Comparison of ENCODE assay signal across 21 cellular contexts in genomic region chr1:160584784-160585183, GRCh38. TPM values are rescaled to one million over a fixed set of nuclear protein-coding genes. Genes with fewer than 3 reads are reported as not detected.
DNase-seq lines count a peak whose midpoint lies in the region; ATAC-seq, FAIRE-seq and TF ChIP-seq lines count a peak whose summit lies in the region.
"Had no signal": no experiment of that assay in that cellular context is flagged by ENCODE, and none has a peak within 500 bp of the region (broad histone marks: within the 10 kb centered on the region; RNA-seq: fewer than 3 reads in every experiment).

No MANE protein-coding gene starts in this region.

- no peaks in the 10 kb centered on the region for H3K36me3 ChIP-seq in GM12878 (ENCODE audit: control insufficient read depth in 2 of 2, insufficient read depth in 2 of 2, low read length in 1 of 2)
- H3K36me3 ChIP-seq in small intestine (ENCODE audit: control insufficient read depth in 2 of 2, insufficient read depth in 2 of 2, low read length in 2 of 2) = no peaks in the 10 kb centered on the region
- H3K36me3 ChIP-seq in SK-N-SH (replicated peaks in 1 of 2; ENCODE audit: control insufficient read depth in 1 of 2, insufficient read depth in 2 of 2, low read length in 1 of 2) = no peaks in the 10 kb centered on the region
- H3K36me3 ChIP-seq: Peyer's patch had no signal

- no peaks in the 10 kb centered on the region for H3F3A ChIP-seq in SK-N-SH (replicated peaks; ENCODE audit: insufficient read depth)

- no peaks in the 10 kb centered on the region for H3K79me2 ChIP-seq in GM12878 (ENCODE audit: control insufficient read depth, insufficient read depth, low read length)
- no peaks in the 10 kb centered on the region for H3K79me2 ChIP-seq in SK-N-SH (ENCODE audit: insufficient read depth)

- 95% methylated on average over 1 of the region's 1 CpG for WGBS in GM12878 (ENCODE audit: insufficient coverage, insufficient replicate concordance, low lambda C conversion rate, missing lambda C conversion rate)
- 25 to 50% (median 38%) methylated on average over 1 of the region's 1 CpG for WGBS in small intestine, 3 donors
- 6% methylated on average over 1 of the region's 1 CpG for WGBS in SK-N-SH (ENCODE audit: low lambda C conversion rate)

- no peak overlapping the region for H2AFZ ChIP-seq in GM12878 (ENCODE audit: control insufficient read depth, low read depth, low read length)
- no peak overlapping the region for H2AFZ ChIP-seq in SK-N-SH (ENCODE audit: low read depth)

- H3K9ac ChIP-seq in GM12878 (ENCODE audit: control insufficient read depth, insufficient read depth, low read length) (no peak overlapping the region), SK-N-SH (no peak overlapping the region)
- H3K9ac ChIP-seq: KMS-11 had no signal

- H3K27me3 Mint-ChIP-seq in activated CD4-positive, alpha-beta memory T cell treated with anti-CD3 and anti-CD28 coated beads for 36 hours = no peaks in the 10 kb centered on the region
- H3K27me3 Mint-ChIP-seq in activated CD4-positive, alpha-beta memory T cell treated with anti-CD3 and anti-CD28 coated beads, Interleukin-2, amount 10 ng/mL, durations not matched to agents 7 days and 5 days = no peaks in the 10 kb centered on the region

- no peak overlapping the region for H3K4me2 ChIP-seq in GM12878 (ENCODE audit: control insufficient read depth, insufficient read depth)
- H3K4me2 ChIP-seq in SK-N-SH = no peak overlapping the region
- H3K4me2 ChIP-seq: KMS-11 had no signal

- H3K9me3 ChIP-seq in GM12878 (replicated peaks; ENCODE audit: control insufficient read depth, insufficient read depth, low read length) (no peaks in the 10 kb centered on the region), small intestine (ENCODE audit: control insufficient read depth, low read depth) (no peaks in the 10 kb centered on the region), SK-N-SH (no peaks in the 10 kb centered on the region)
- H3K9me3 ChIP-seq: Peyer's patch had no signal

- no peak for TF ChIP-seq CTCF in GM12878 (IDR thresholded peaks at IDR 0.05 in 2 of 3, conservative IDR thresholded peaks at IDR 0.05 in 1 of 3; ENCODE audit: control insufficient read depth in 2 of 3, extremely low read depth in 1 of 3, insufficient read depth in 1 of 3, low read depth in 3 of 3, low read length in 3 of 3)
- TF ChIP-seq CTCF in SK-N-SH (IDR thresholded peaks at IDR 0.05) = no peak

- SMC1A ChIA-PET in GM12878 (lab: Charles Lee; ENCODE audit: uncharacterized antibody, unreplicated experiment) = interaction anchor here (0.7 to 3.9 kb wide), 14 partner anchors 9 to 158 kb away, joined by 3 to 28 read pairs (median 4); no protein-coding TSS in a partner anchor

- no TSS peak for BruUV-seq in GM12878 (replicated peaks; lab: Mats Ljungman, UMichigan)

- no peaks in the 10 kb centered on the region for H3K9me2 ChIP-seq in SK-N-SH

- FAIRE-seq in GM18507 (lab: Jason Lieb, UNC) = peak; percentile 76
- FAIRE-seq in GM12878 (lab: Jason Lieb, UNC) = no peak
- no peak for FAIRE-seq in small intestine (lab: Jason Lieb, UNC)

- peak overlapping the region; percentile 57 for H3K27ac Mint-ChIP-seq in activated CD4-positive, alpha-beta memory T cell treated with anti-CD3 and anti-CD28 coated beads for 36 hours
- H3K27ac Mint-ChIP-seq in activated CD4-positive, alpha-beta memory T cell treated with anti-CD3 and anti-CD28 coated beads, Interleukin-2, amount 10 ng/mL, durations not matched to agents 7 days and 5 days = no peak overlapping the region

- peaks cover 14% of the 10 kb centered on the region for H3K36me3 Mint-ChIP-seq in activated CD4-positive, alpha-beta memory T cell treated with anti-CD3 and anti-CD28 coated beads for 36 hours
- H3K36me3 Mint-ChIP-seq in activated CD4-positive, alpha-beta memory T cell treated with anti-CD3 and anti-CD28 coated beads, Interleukin-2, amount 10 ng/mL, durations not matched to agents 7 days and 5 days (ENCODE audit: low read depth) = peaks cover 19% of the 10 kb centered on the region

- H3K27ac ChIP-seq in GM12878 (ENCODE audit: control insufficient read depth, insufficient read depth) (no peak overlapping the region), small intestine (ENCODE audit: low read depth in 1 of 2, low read length in 1 of 2) (no peak overlapping the region), SK-N-SH (ENCODE audit: low read depth in 2 of 2, low read length in 1 of 2) (no peak overlapping the region)
- H3K27ac ChIP-seq: KMS-11, Peyer's patch had no signal

- peaks cover 53% of the 10 kb centered on the region for H3K4me1 Mint-ChIP-seq in activated CD4-positive, alpha-beta memory T cell treated with anti-CD3 and anti-CD28 coated beads for 36 hours (ENCODE audit: low read depth)
- peaks cover 26% of the 10 kb centered on the region for H3K4me1 Mint-ChIP-seq in activated CD4-positive, alpha-beta memory T cell treated with anti-CD3 and anti-CD28 coated beads, Interleukin-2, amount 10 ng/mL, durations not matched to agents 7 days and 5 days

- intact Hi-C loops in activated CD4-positive, alpha-beta memory T cell treated with anti-CD3 and anti-CD28 coated beads for 36 hours (cut with micrococcal nuclease) = no loop called here
- intact Hi-C loops in GM12878 (cut with micrococcal nuclease; ENCODE audit: unreplicated experiment) = no loop called here

- no peak for DNase-seq in activated CD4-positive, alpha-beta memory T cell treated with anti-CD3 and anti-CD28 coated beads for 36 hours
- DNase-seq in activated CD4-positive, alpha-beta memory T cell treated with anti-CD3 and anti-CD28 coated beads, Interleukin-2, amount 10 ng/mL, durations not matched to agents 7 days and 5 days = no peak
- DNase-seq in GM18507 (ENCODE audit: extremely low spot score, insufficient read length, low read depth) (no peak), GM12878 (ENCODE audit: low read depth, low spot score) (no peak), small intestine (peak; percentile 69), SK-N-SH (no peak), DMS 273 treated with DMSO at 0.1 percent for 48 hours (lab: John Stamatoyannopoulos, UW) (no peak), NCI-H2227 (lab: John Stamatoyannopoulos, UW; ENCODE audit: unreplicated experiment) (no peak)
- DNase-seq: C1 segment of cervical spinal cord, DMS53, GOT3, NCI-H1436 treated with DMSO at 0.1 percent for 48 hours, NCI-H2029 treated with DMSO at 0.1 percent for 48 hours, NCI-H2171 treated with DMSO at 0.1 percent for 48 hours, NCI-H774, Peyer's patch had no signal

- H3K4me1 ChIP-seq in GM12878 (ENCODE audit: control insufficient read depth, insufficient read depth, low read length) (peaks cover 4% of the 10 kb centered on the region; the same call in 1 of the 2 replicates), small intestine (ENCODE audit: control insufficient read depth in 2 of 2, insufficient read depth in 1 of 2, low read depth in 1 of 2, low read length in 1 of 2) (no peaks in the 10 kb centered on the region), SK-N-SH (ENCODE audit: control insufficient read depth in 1 of 2, insufficient read depth in 2 of 2, low read depth in 1 of 2, low read length in 1 of 2) (no peaks in the 10 kb centered on the region)

- H3K9me3 Mint-ChIP-seq in activated CD4-positive, alpha-beta memory T cell treated with anti-CD3 and anti-CD28 coated beads for 36 hours = peaks cover 13% of the 10 kb centered on the region
- H3K9me3 Mint-ChIP-seq in activated CD4-positive, alpha-beta memory T cell treated with anti-CD3 and anti-CD28 coated beads, Interleukin-2, amount 10 ng/mL, durations not matched to agents 7 days and 5 days = peaks cover 5% of the 10 kb centered on the region

- in situ Hi-C loops in GM12878 (cut with MboI) = no loop called here

- H3K27me3 ChIP-seq in GM12878 (replicated peaks in 1 of 2; ENCODE audit: control insufficient read depth in 2 of 2, insufficient read depth in 2 of 2, low read length in 1 of 2) = no peaks in the 10 kb centered on the region
- H3K27me3 ChIP-seq in small intestine (ENCODE audit: control insufficient read depth in 2 of 2, insufficient read depth in 2 of 2, low read length in 2 of 2) = no peaks in the 10 kb centered on the region
- H3K27me3 ChIP-seq in SK-N-SH (ENCODE audit: insufficient read depth) = peaks cover 5% of the 10 kb centered on the region; the same call in 1 of the 2 replicates
- H3K27me3 ChIP-seq: Peyer's patch had no signal

- ATAC-seq in GM12878 = peak; percentile 49
- ATAC-seq: Right ventricle myocardium inferior had no signal

- H3K4me3 ChIP-seq in GM12878 (no peak overlapping the region), small intestine (ENCODE audit: low read depth in 1 of 2, low read length in 2 of 2) (no peak overlapping the region), SK-N-SH (ENCODE audit: low read depth in 2 of 2, low read length in 1 of 2) (no peak overlapping the region)
- H3K4me3 ChIP-seq: Peyer's patch had no signal

- TF ChIP-seq RAD21 in GM12878 (IDR thresholded peaks at IDR 0.05; ENCODE audit: insufficient read depth, low read depth, low read length) (no peak), SK-N-SH (IDR thresholded peaks at IDR 0.05; ENCODE audit: low read length) (no peak)

- TF ChIP-seq EP300 in GM12878 (IDR thresholded peaks at IDR 0.05; ENCODE audit: borderline replicate concordance in 1 of 2, control insufficient read depth in 1 of 2, low read depth in 2 of 2, low read length in 2 of 2) (no peak), SK-N-SH (IDR thresholded peaks at IDR 0.05; ENCODE audit: borderline replicate concordance in 1 of 2, low read depth in 1 of 2, low read length in 1 of 2) (no peak)

- no peaks in the 10 kb centered on the region for H4K20me1 ChIP-seq in GM12878 (ENCODE audit: control insufficient read depth, insufficient read depth)
- no peaks in the 10 kb centered on the region for H4K20me1 ChIP-seq in SK-N-SH (ENCODE audit: insufficient read depth)

- POLR2A ChIA-PET in activated CD4-positive, alpha-beta memory T cell treated with anti-CD3 and anti-CD28 coated beads for 36 hours (lab: Charles Lee) = interaction anchor here (1.6 kb wide), 1 partner anchor 10 kb away, joined by 7 read pairs; no protein-coding TSS in a partner anchor
- POLR2A ChIA-PET in activated CD4-positive, alpha-beta memory T cell treated with anti-CD3 and anti-CD28 coated beads, Interleukin-2, amount 10 ng/mL, durations not matched to agents 7 days and 5 days (lab: Charles Lee) = interaction anchor here (0.7 to 1.5 kb wide), 2 partner anchors 11 to 391 kb away, joined by 3 read pairs; no protein-coding TSS in a partner anchor
- POLR2A ChIA-PET in GM12878 (lab: Charles Lee) = interaction anchor here (0.6 to 1.8 kb wide), 7 partner anchors 9 to 78 kb away, joined by 3 to 7 read pairs (median 3); no protein-coding TSS in a partner anchor
- POLR2A ChIA-PET in SK-N-SH (lab: Yijun Ruan, JAX) = no interaction called here

- RAD21 ChIA-PET in GM12878 (lab: Charles Lee; ENCODE audit: unreplicated experiment) = interaction anchor here (1.0 to 2.2 kb wide), 4 partner anchors 10 to 37 kb away, joined by 3 to 7 read pairs (median 5); no protein-coding TSS in a partner anchor

- no peak overlapping the region for H3K4me3 Mint-ChIP-seq in activated CD4-positive, alpha-beta memory T cell treated with anti-CD3 and anti-CD28 coated beads for 36 hours
- no peak overlapping the region for H3K4me3 Mint-ChIP-seq in activated CD4-positive, alpha-beta memory T cell treated with anti-CD3 and anti-CD28 coated beads, Interleukin-2, amount 10 ng/mL, durations not matched to agents 7 days and 5 days

- CTCF ChIA-PET in activated CD4-positive, alpha-beta memory T cell treated with anti-CD3 and anti-CD28 coated beads for 36 hours (lab: Charles Lee) = interaction anchor here (0.6 to 4.3 kb wide), 4 partner anchors 14 to 41 kb away, joined by 6 to 13 read pairs (median 8); no protein-coding TSS in a partner anchor
- CTCF ChIA-PET in activated CD4-positive, alpha-beta memory T cell treated with anti-CD3 and anti-CD28 coated beads, Interleukin-2, amount 10 ng/mL, durations not matched to agents 7 days and 5 days (lab: Charles Lee) = no interaction called here
- CTCF ChIA-PET in GM12878 (lab: Yijun Ruan, JAX) (interaction anchor here (1.1 to 2.2 kb wide), 10 partner anchors 11 to 156 kb away, joined by 3 to 9 read pairs (median 5); no protein-coding TSS in a partner anchor), SK-N-SH (lab: Yijun Ruan, JAX) (interaction anchor here (0.9 kb wide), 2 partner anchors 15 to 34 kb away, joined by 3 read pairs; no protein-coding TSS in a partner anchor)

- no peak for TF ChIP-seq POLR2A in GM12878 (IDR thresholded peaks at IDR 0.05; ENCODE audit: low read depth, low read length)

RNA-seq across cellular contexts. Expression of gene CD84, which starts 5.5 kb away (rescaled TPM):
- 10 to 100 TPM; 18.6 to 20.2 TPM for total RNA-seq in activated CD4-positive, alpha-beta memory T cell treated with anti-CD3 and anti-CD28 coated beads for 36 hours
- total RNA-seq in activated CD4-positive, alpha-beta memory T cell treated with anti-CD3 and anti-CD28 coated beads, Interleukin-2, amount 10 ng/mL, durations not matched to agents 7 days and 5 days = 10 to 100 TPM; 21.6 to 23.3 TPM
- total RNA-seq in GM12878 (2013; cell fraction: nucleolus; rRNA removed) = 245 and 258 TPM in 2 replicates
- total RNA-seq in GM12878 (2014; rRNA removed) = 12.3 and 15.2 TPM in 2 replicates
- 13.8 and 14.5 TPM in 2 replicates for total RNA-seq in GM12878 (2014; rRNA removed; fragmentation: Illumina TruSeq; extraction: Trizol)
- total RNA-seq in GM12878 (2021) = 10.4 and 14.2 TPM in 2 replicates
- 12.7 TPM for polyA plus RNA-seq in GM12878 (2011; ENCODE audit: low read depth)
- polyA plus RNA-seq in GM12878 (2011; rRNA removed) = 18.1 and 20.8 TPM in 2 replicates
- 7.7 and 7.8 TPM in 2 replicates for polyA plus RNA-seq in GM12878 (2011; cell fraction: cytosol; rRNA removed)
- polyA plus RNA-seq in GM12878 (2011; cell fraction: nucleus; rRNA removed) = 20.4 and 23.3 TPM in 2 replicates
- 9.2 and 10.5 TPM in 2 replicates for polyA plus RNA-seq in GM12878 (2012)
- 20.3 and 26.6 TPM in 2 replicates for polyA plus RNA-seq in GM12878 (2014; fragmentation: Illumina TruSeq; extraction: Trizol)
- 1 to 10 TPM; 3.4 to 6.8 TPM for polyA plus RNA-seq in GM12878 (2014; fragmentation: Nextera tagmentation; extraction: Ambion mirVana)
- polyA plus RNA-seq in GM12878 (2014; rRNA removed) = 9.3 and 11.2 TPM in 2 replicates
- 1 to 10 TPM; 7.5 to 7.9 TPM for polyA plus RNA-seq in GM12878 (2016; fragmentation: Nextera tagmentation; extraction: Ambion mirVana)
- polyA minus RNA-seq in GM12878 (2011; rRNA and poly(A)+ RNA removed) = 21.3 and 24.2 TPM in 2 replicates
- polyA minus RNA-seq in GM12878 (2011; cell fraction: cytosol; rRNA and poly(A)+ RNA removed) = 2.3 and 2.4 TPM in 2 replicates
- 16.3 and 17.8 TPM in 2 replicates for polyA minus RNA-seq in GM12878 (2011; cell fraction: nucleus; rRNA and poly(A)+ RNA removed)
- polyA plus RNA-seq in small intestine = under 1 TPM; 0.22 to 0.94 (median 0.27) TPM
- not detected in 2 replicates for polyA plus RNA-seq in SK-N-SH (2012; rRNA removed)
- not detected in 2 replicates for polyA plus RNA-seq in SK-N-SH (2012; cell fraction: cytosol; rRNA removed)
- not detected in 2 replicates for polyA plus RNA-seq in SK-N-SH (2012; cell fraction: nucleus; rRNA removed)
- total RNA-seq: A172, M059J, NCI-H460 had no signal
